Comparison of ENCODE assay signal across 33 cellular contexts in the genomic region with DNA sequence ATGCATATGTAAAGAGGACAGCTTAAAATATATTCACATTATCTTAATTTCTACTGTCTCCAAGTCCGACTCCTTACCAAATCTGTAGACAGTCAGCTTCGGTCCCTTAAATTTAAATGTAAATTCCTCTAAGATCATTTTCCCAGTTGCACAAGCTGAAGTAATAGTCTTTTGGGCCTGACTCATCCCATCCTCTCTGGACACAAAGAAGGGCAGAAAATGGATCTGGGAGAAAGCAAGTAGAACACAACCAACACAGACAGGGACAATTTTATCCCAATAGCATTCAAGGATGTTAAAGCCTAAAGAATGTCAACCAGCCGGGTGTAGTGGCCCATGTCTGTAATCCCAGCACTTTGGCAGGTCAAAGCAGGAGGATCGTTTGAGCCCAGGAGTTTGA.
"Had no signal": no experiment of that assay in that cellular context is flagged by ENCODE, and none has a peak within 500 bp of the region (broad histone marks: within the 10 kb centered on the region; RNA-seq: fewer than 3 reads in every experiment).

No MANE protein-coding gene starts in this region.

- H3K9me3 Mint-ChIP-seq: activated CD4-positive, alpha-beta memory T cell treated with anti-CD3 and anti-CD28 coated beads for 36 hours; activated CD4-positive, alpha-beta T cell treated with anti-CD3 and anti-CD28 coated beads, Interleukin-2, amount 10 ng/mL, durations not matched to agents 24 days and 14 days; activated naive CD4-positive, alpha-beta T cell treated with anti-CD3 and anti-CD28 coated beads for 36 hours; activated T-helper 1 cell treated with anti-CD3 and anti-CD28 coated beads, Interleukin-12 subunit alpha, Interleukin-12 subunit beta, Interleukin-2, Interleukin-4 antibody, amounts not matched to agents 30 ng/mL and 10 ng/mL and 1 ng/mL, durations not matched to agents 14 hours and 24 hours and 36 hours; dendritic cell treated with granulocyte-macrophage colony-stimulating factor and Interleukin-4, amounts not matched to agents 40 ng/mL and 50 ng/mL, for 4 days; endodermal cell; naive B cell; nephron progenitor cell had no signal

- H3K27ac Mint-ChIP-seq: activated CD4-positive, alpha-beta memory T cell treated with anti-CD3 and anti-CD28 coated beads for 36 hours; activated CD4-positive, alpha-beta T cell treated with anti-CD3 and anti-CD28 coated beads, Interleukin-2, amount 10 ng/mL, durations not matched to agents 24 days and 14 days; activated naive CD4-positive, alpha-beta T cell treated with anti-CD3 and anti-CD28 coated beads for 36 hours; activated naive CD8-positive, alpha-beta T cell treated with anti-CD3 and anti-CD28 coated beads for 36 hours; activated T-helper 1 cell treated with anti-CD3 and anti-CD28 coated beads, Interleukin-12 subunit alpha, Interleukin-12 subunit beta, Interleukin-2, Interleukin-4 antibody, amounts not matched to agents 30 ng/mL and 10 ng/mL and 1 ng/mL, durations not matched to agents 14 hours and 24 hours and 36 hours; dendritic cell treated with granulocyte-macrophage colony-stimulating factor and Interleukin-4, amounts not matched to agents 40 ng/mL and 50 ng/mL, for 4 days; endodermal cell; naive B cell; nephron progenitor cell; T-helper 17 cell had no signal

- H3K36me3 ChIP-seq: ascending aorta, pancreas, prostate gland, sigmoid colon, suprapubic skin had no signal

- H3K4me1 Mint-ChIP-seq: endodermal cell, naive B cell, nephron progenitor cell, T-helper 17 cell had no signal

- H3K27me3 ChIP-seq: ascending aorta, pancreas, sigmoid colon, suprapubic skin, tibial artery, upper lobe of right lung had no signal

- DNase-seq: activated CD4-positive, alpha-beta memory T cell treated with anti-CD3 and anti-CD28 coated beads for 36 hours; activated CD4-positive, alpha-beta T cell treated with anti-CD3 and anti-CD28 coated beads, Interleukin-2, amount 10 ng/mL, durations not matched to agents 24 days and 14 days; activated CD4-positive, CD25-positive, alpha-beta regulatory T cell treated with anti-CD3 and anti-CD28 coated beads, Interleukin-2, amount 50 U/mL, for 72 hours; activated CD8-positive, alpha-beta memory T cell treated with anti-CD3 and anti-CD28 coated beads, Interleukin-2, amount 50 U/mL, for 4 hours; activated effector memory CD4-positive, alpha-beta T cell treated with anti-CD3 and anti-CD28 coated beads, Interleukin-2, amount 50 U/mL, for 16 hours; activated naive CD4-positive, alpha-beta T cell treated with anti-CD3 and anti-CD28 coated beads for 36 hours; activated naive CD8-positive, alpha-beta T cell treated with anti-CD3 and anti-CD28 coated beads for 36 hours; activated T-cell treated with anti-CD3 and anti-CD28 coated beads, Interleukin-2, amount 50 U/mL, for 1 hour; central memory CD4-positive, alpha-beta T cell; endodermal cell; islet precursor cell; left ventricle myocardium inferior; naive B cell; nephron progenitor cell; nucleus accumbens; pancreas; retina; sigmoid colon; stimulated activated CD4-positive, alpha-beta T cell treated with anti-CD3 and anti-CD28 coated beads, Interleukin-1b, Interleukin-23, amount 100 ng/mL, for 48 hours; stimulated activated CD4-positive, alpha-beta T cell treated with anti-CD3 and anti-CD28 coated beads, Interleukin-4, amount 100 ng/mL, for 4 hours; stimulated activated naive CD4-positive, alpha-beta T cell; T-helper 17 cell; T1000; tibial artery; upper lobe of right lung had no signal

- FAIRE-seq: frontal cortex had no signal

- H3K4me1 ChIP-seq: ascending aorta, left ventricle myocardium inferior, prostate gland, sigmoid colon, suprapubic skin, tibial artery, upper lobe of right lung had no signal

- H3K27me3 Mint-ChIP-seq: activated CD4-positive, alpha-beta memory T cell treated with anti-CD3 and anti-CD28 coated beads for 36 hours; activated CD4-positive, alpha-beta T cell treated with anti-CD3 and anti-CD28 coated beads, Interleukin-2, amount 10 ng/mL, durations not matched to agents 24 days and 14 days; activated naive CD8-positive, alpha-beta T cell treated with anti-CD3 and anti-CD28 coated beads for 36 hours; dendritic cell treated with granulocyte-macrophage colony-stimulating factor and Interleukin-4, amounts not matched to agents 40 ng/mL and 50 ng/mL, for 4 days; naive B cell; T-helper 17 cell had no signal

- H3K4me3 Mint-ChIP-seq: activated CD4-positive, alpha-beta memory T cell treated with anti-CD3 and anti-CD28 coated beads for 36 hours; activated CD4-positive, alpha-beta T cell treated with anti-CD3 and anti-CD28 coated beads, Interleukin-2, amount 10 ng/mL, durations not matched to agents 24 days and 14 days; activated naive CD4-positive, alpha-beta T cell treated with anti-CD3 and anti-CD28 coated beads for 36 hours; activated naive CD8-positive, alpha-beta T cell treated with anti-CD3 and anti-CD28 coated beads for 36 hours; activated T-helper 1 cell treated with anti-CD3 and anti-CD28 coated beads, Interleukin-12 subunit alpha, Interleukin-12 subunit beta, Interleukin-2, Interleukin-4 antibody, amounts not matched to agents 30 ng/mL and 10 ng/mL and 1 ng/mL, durations not matched to agents 14 hours and 24 hours and 36 hours; dendritic cell treated with granulocyte-macrophage colony-stimulating factor and Interleukin-4, amounts not matched to agents 40 ng/mL and 50 ng/mL, for 4 days; endodermal cell; naive B cell; nephron progenitor cell; T-helper 17 cell had no signal

- H3K9me3 ChIP-seq: ascending aorta, left ventricle myocardium inferior, pancreas, prostate gland, sigmoid colon, suprapubic skin, tibial artery, upper lobe of right lung had no signal

- H3K36me3 Mint-ChIP-seq: activated CD4-positive, alpha-beta memory T cell treated with anti-CD3 and anti-CD28 coated beads for 36 hours; naive B cell had no signal

- H3K27ac ChIP-seq: ascending aorta, left ventricle myocardium inferior, pancreas, prostate gland, sigmoid colon, suprapubic skin, tibial artery, upper lobe of right lung had no signal

- H3K4me3 ChIP-seq: ascending aorta, left ventricle myocardium inferior, lung, pancreas, prostate gland, sigmoid colon, smooth muscle cell, suprapubic skin, tibial artery, upper lobe of right lung had no signal

- H3K4me2 ChIP-seq: smooth muscle cell had no signal
